In genomic region chr2:45872211-45872610, GRCh38 we compare ENCODE assay signal across 21 cellular contexts.
DNase-seq lines count a peak whose midpoint lies in the region; ATAC-seq and TF ChIP-seq lines count a peak whose summit lies in the region.
"Had no signal": no experiment of that assay in that cellular context is flagged by ENCODE, and none has a peak within 500 bp of the region (broad histone marks: within the 10 kb centered on the region; RNA-seq: fewer than 3 reads in every experiment).

No MANE protein-coding gene starts in this region.

- no peaks in the 10 kb centered on the region for H3K27me3 Mint-ChIP-seq in activated CD8-positive, alpha-beta memory T cell treated with anti-CD3 and anti-CD28 coated beads, Interleukin-2, amount 10 ng/mL, durations not matched to agents 7 days and 5 days
- no peaks in the 10 kb centered on the region for H3K27me3 Mint-ChIP-seq in activated T-helper 1 cell treated with anti-CD3 and anti-CD28 coated beads, Interleukin-12 subunit alpha, Interleukin-12 subunit beta, Interleukin-2, Interleukin-4 antibody, amounts not matched to agents 30 ng/mL and 10 ng/mL and 1 ng/mL, durations not matched to agents 14 hours and 24 hours and 36 hours (ENCODE audit: insufficient read depth)
- H3K27me3 Mint-ChIP-seq in natural killer cell treated with Interleukin-12 subunit alpha and Interleukin-12 subunit beta and Interleukin-15 and Interleukin-18, amount 100 ng/mL, for 72 hours = no peaks in the 10 kb centered on the region
- H3K27me3 Mint-ChIP-seq: activated naive CD4-positive, alpha-beta T cell treated with anti-CD3 and anti-CD28 coated beads, Interleukin-2, amount 50 U/mL, for 24 hours; activated T-cell treated with anti-CD3 and anti-CD28 coated beads, Interleukin-2, amount 50 U/mL, for 24 hours; effector memory CD8-positive, alpha-beta T cell had no signal

- WGBS in testis, 2 donors = 63 to 86% methylated on average over 5 of the region's 5 CpGs

- no peaks in the 10 kb centered on the region for H3K27me3 ChIP-seq in testis
- no peaks in the 10 kb centered on the region for H3K27me3 ChIP-seq in foreskin keratinocyte

- peaks cover 50% of the 10 kb centered on the region for H3K4me1 Mint-ChIP-seq in activated CD8-positive, alpha-beta memory T cell treated with anti-CD3 and anti-CD28 coated beads, Interleukin-2, amount 10 ng/mL, durations not matched to agents 7 days and 5 days
- peaks cover 32% of the 10 kb centered on the region for H3K4me1 Mint-ChIP-seq in activated T-helper 1 cell treated with anti-CD3 and anti-CD28 coated beads, Interleukin-12 subunit alpha, Interleukin-12 subunit beta, Interleukin-2, Interleukin-4 antibody, amounts not matched to agents 30 ng/mL and 10 ng/mL and 1 ng/mL, durations not matched to agents 14 hours and 24 hours and 36 hours (ENCODE audit: low read depth)
- peaks cover 8 to 13% of the 10 kb centered on the region in 2 donors for H3K4me1 Mint-ChIP-seq in natural killer cell treated with Interleukin-12 subunit alpha and Interleukin-12 subunit beta and Interleukin-15 and Interleukin-18, amount 100 ng/mL, for 72 hours (ENCODE audit: low read depth in 2 of 2)

- H3K4me3 Mint-ChIP-seq in activated CD8-positive, alpha-beta memory T cell treated with anti-CD3 and anti-CD28 coated beads, Interleukin-2, amount 10 ng/mL, durations not matched to agents 7 days and 5 days = no peak overlapping the region
- no peak overlapping the region for H3K4me3 Mint-ChIP-seq in activated T-helper 1 cell treated with anti-CD3 and anti-CD28 coated beads, Interleukin-12 subunit alpha, Interleukin-12 subunit beta, Interleukin-2, Interleukin-4 antibody, amounts not matched to agents 30 ng/mL and 10 ng/mL and 1 ng/mL, durations not matched to agents 14 hours and 24 hours and 36 hours
- H3K4me3 Mint-ChIP-seq in natural killer cell treated with Interleukin-12 subunit alpha and Interleukin-12 subunit beta and Interleukin-15 and Interleukin-18, amount 100 ng/mL, for 72 hours = no peak overlapping the region
- H3K4me3 Mint-ChIP-seq: activated naive CD4-positive, alpha-beta T cell treated with anti-CD3 and anti-CD28 coated beads, Interleukin-2, amount 50 U/mL, for 24 hours; activated T-cell treated with anti-CD3 and anti-CD28 coated beads, Interleukin-2, amount 50 U/mL, for 24 hours; CD14-positive monocyte; effector memory CD8-positive, alpha-beta T cell; neural crest cell had no signal

- no peak overlapping the region for H3K27ac Mint-ChIP-seq in activated CD8-positive, alpha-beta memory T cell treated with anti-CD3 and anti-CD28 coated beads, Interleukin-2, amount 10 ng/mL, durations not matched to agents 7 days and 5 days
- H3K27ac Mint-ChIP-seq in activated T-helper 1 cell treated with anti-CD3 and anti-CD28 coated beads, Interleukin-12 subunit alpha, Interleukin-12 subunit beta, Interleukin-2, Interleukin-4 antibody, amounts not matched to agents 30 ng/mL and 10 ng/mL and 1 ng/mL, durations not matched to agents 14 hours and 24 hours and 36 hours = peak overlapping the region; percentile 13
- no peak overlapping the region for H3K27ac Mint-ChIP-seq in natural killer cell treated with Interleukin-12 subunit alpha and Interleukin-12 subunit beta and Interleukin-15 and Interleukin-18, amount 100 ng/mL, for 72 hours
- H3K27ac Mint-ChIP-seq: activated naive CD4-positive, alpha-beta T cell treated with anti-CD3 and anti-CD28 coated beads, Interleukin-2, amount 50 U/mL, for 24 hours; activated T-cell treated with anti-CD3 and anti-CD28 coated beads, Interleukin-2, amount 50 U/mL, for 24 hours had no signal

- H3K9me3 ChIP-seq in testis = no peaks in the 10 kb centered on the region
- H3K9me3 ChIP-seq: prostate gland had no signal

- peaks cover 20% of the 10 kb centered on the region for H3K36me3 Mint-ChIP-seq in activated CD8-positive, alpha-beta memory T cell treated with anti-CD3 and anti-CD28 coated beads, Interleukin-2, amount 10 ng/mL, durations not matched to agents 7 days and 5 days
- H3K36me3 Mint-ChIP-seq in activated T-helper 1 cell treated with anti-CD3 and anti-CD28 coated beads, Interleukin-12 subunit alpha, Interleukin-12 subunit beta, Interleukin-2, Interleukin-4 antibody, amounts not matched to agents 30 ng/mL and 10 ng/mL and 1 ng/mL, durations not matched to agents 14 hours and 24 hours and 36 hours (ENCODE audit: low read depth) = peaks cover 3% of the 10 kb centered on the region
- peaks cover 13% of the 10 kb centered on the region for H3K36me3 Mint-ChIP-seq in natural killer cell treated with Interleukin-12 subunit alpha and Interleukin-12 subunit beta and Interleukin-15 and Interleukin-18, amount 100 ng/mL, for 72 hours

- H3K4me1 ChIP-seq in testis (peaks cover 9% of the 10 kb centered on the region), foreskin keratinocyte (no peaks in the 10 kb centered on the region)
- H3K4me1 ChIP-seq: prostate gland had no signal

- TF ChIP-seq POLR2A in testis (IDR thresholded peaks at IDR 0.05) = no peak

- DNase-seq in activated CD8-positive, alpha-beta memory T cell treated with anti-CD3 and anti-CD28 coated beads, Interleukin-2, amount 10 ng/mL, durations not matched to agents 7 days and 5 days = no peak
- no peak for DNase-seq in activated CD8-positive, alpha-beta memory T cell treated with anti-CD3 and anti-CD28 coated beads, Interleukin-2, amount 50 U/mL, for 4 hours
- no peak for DNase-seq in activated T-helper 1 cell treated with anti-CD3 and anti-CD28 coated beads, Interleukin-12 subunit alpha, Interleukin-12 subunit beta, Interleukin-2, Interleukin-4 antibody, amounts not matched to agents 30 ng/mL and 10 ng/mL and 1 ng/mL, durations not matched to agents 14 hours and 24 hours and 36 hours (ENCODE audit: low spot score)
- DNase-seq in kidney glomerular epithelial cell (lab: John Stamatoyannopoulos, UW) = peak; percentile 66
- DNase-seq in testis = peak; percentile 83
- no peak for DNase-seq in foreskin keratinocyte
- DNase-seq in natural killer cell treated with Interleukin-12 subunit alpha and Interleukin-12 subunit beta and Interleukin-15 and Interleukin-18, amount 100 ng/mL, for 72 hours (ENCODE audit: low spot score) = no peak
- DNase-seq: activated CD4-positive, alpha-beta T cell treated with anti-CD3 and anti-CD28 coated beads, Interleukin-2, amount 50 U/mL, for 4 hours; activated T-cell treated with anti-CD3 and anti-CD28 coated beads, Interleukin-2, amount 50 U/mL, for 24 hours; effector memory CD8-positive, alpha-beta T cell; NCI-H1092 treated with DMSO at 0.1 percent for 48 hours; NCI-H526; SHP77 treated with DMSO at 0.1 percent for 48 hours; stimulated activated CD4-positive, alpha-beta T cell treated with anti-CD3 and anti-CD28 coated beads, Interleukin-4, amount 100 ng/mL, for 24 hours had no signal

- peaks cover 9% of the 10 kb centered on the region for H3K9me3 Mint-ChIP-seq in activated CD8-positive, alpha-beta memory T cell treated with anti-CD3 and anti-CD28 coated beads, Interleukin-2, amount 10 ng/mL, durations not matched to agents 7 days and 5 days (ENCODE audit: low read depth)
- peaks cover 16% of the 10 kb centered on the region for H3K9me3 Mint-ChIP-seq in activated T-helper 1 cell treated with anti-CD3 and anti-CD28 coated beads, Interleukin-12 subunit alpha, Interleukin-12 subunit beta, Interleukin-2, Interleukin-4 antibody, amounts not matched to agents 30 ng/mL and 10 ng/mL and 1 ng/mL, durations not matched to agents 14 hours and 24 hours and 36 hours
- H3K9me3 Mint-ChIP-seq in natural killer cell treated with Interleukin-12 subunit alpha and Interleukin-12 subunit beta and Interleukin-15 and Interleukin-18, amount 100 ng/mL, for 72 hours = peaks cover 10% of the 10 kb centered on the region

- no peaks in the 10 kb centered on the region for H3K36me3 ChIP-seq in testis (ENCODE audit: low read depth, missing control alignments)
- H3K36me3 ChIP-seq: prostate gland had no signal

- peak overlapping the region in 1 of 2 donors; percentile 2 for H3K27ac ChIP-seq in testis
- no peak overlapping the region for H3K27ac ChIP-seq in foreskin keratinocyte
- H3K27ac ChIP-seq: KMS-11, prostate gland, VCaP had no signal

- CTCF ChIA-PET in activated CD8-positive, alpha-beta memory T cell treated with anti-CD3 and anti-CD28 coated beads, Interleukin-2, amount 10 ng/mL, durations not matched to agents 7 days and 5 days (lab: Charles Lee) = interaction anchor here (0.8 to 2.2 kb wide), 2 partner anchors 10 to 12 kb away, joined by 3 to 5 read pairs; no protein-coding TSS in a partner anchor

- ATAC-seq in activated CD8-positive, alpha-beta memory T cell treated with anti-CD3 and anti-CD28 coated beads, Interleukin-2, amount 10 ng/mL, durations not matched to agents 7 days and 5 days = peak; percentile 9
- no peak for ATAC-seq in foreskin keratinocyte
- no peak for ATAC-seq in GM18907 (IDR thresholded peaks at IDR 0.05; ENCODE audit: unreplicated experiment)
- no peak for ATAC-seq in natural killer cell treated with Interleukin-12 subunit alpha and Interleukin-12 subunit beta and Interleukin-15 and Interleukin-18, amount 100 ng/mL, for 72 hours
- ATAC-seq: effector memory CD8-positive, alpha-beta T cell had no signal

- no peak overlapping the region for H3K4me3 ChIP-seq in testis
- H3K4me3 ChIP-seq: prostate gland had no signal

- intact Hi-C loops in activated T-helper 1 cell treated with anti-CD3 and anti-CD28 coated beads, Interleukin-12 subunit alpha, Interleukin-12 subunit beta, Interleukin-2, Interleukin-4 antibody, amounts not matched to agents 30 ng/mL and 10 ng/mL and 1 ng/mL, durations not matched to agents 14 hours and 24 hours and 36 hours (cut with micrococcal nuclease) = no loop called here
- intact Hi-C loops in testis (cut with DNase I; ENCODE audit: low total_unique reads) = no loop called here

- TF ChIP-seq CTCF in testis (IDR thresholded peaks at IDR 0.05) (no peak), foreskin keratinocyte (conservative IDR thresholded peaks at IDR 0.05) (no peak)

Comparison
In these comparisons a context has a peak if more than half of its experiments do, and no peak if none do; other contexts are left out.
1. DNase-seq: peak in kidney glomerular epithelial cell (single experiment) and testis (single experiment); none in activated CD8-positive, alpha-beta memory T cell treated with anti-CD3 and anti-CD28 coated beads, Interleukin-2, amount 10 ng/mL, durations not matched to agents 7 days and 5 days (single experiment), activated CD8-positive, alpha-beta memory T cell treated with anti-CD3 and anti-CD28 coated beads, Interleukin-2, amount 50 U/mL, for 4 hours (single experiment), activated T-helper 1 cell treated with anti-CD3 and anti-CD28 coated beads, Interleukin-12 subunit alpha, Interleukin-12 subunit beta, Interleukin-2, Interleukin-4 antibody, amounts not matched to agents 30 ng/mL and 10 ng/mL and 1 ng/mL, durations not matched to agents 14 hours and 24 hours and 36 hours (single experiment), foreskin keratinocyte (0 of 2) and natural killer cell treated with Interleukin-12 subunit alpha and Interleukin-12 subunit beta and Interleukin-15 and Interleukin-18, amount 100 ng/mL, for 72 hours (single experiment).